Comparison of ENCODE assay signal across 8 cellular contexts in the genomic region with DNA sequence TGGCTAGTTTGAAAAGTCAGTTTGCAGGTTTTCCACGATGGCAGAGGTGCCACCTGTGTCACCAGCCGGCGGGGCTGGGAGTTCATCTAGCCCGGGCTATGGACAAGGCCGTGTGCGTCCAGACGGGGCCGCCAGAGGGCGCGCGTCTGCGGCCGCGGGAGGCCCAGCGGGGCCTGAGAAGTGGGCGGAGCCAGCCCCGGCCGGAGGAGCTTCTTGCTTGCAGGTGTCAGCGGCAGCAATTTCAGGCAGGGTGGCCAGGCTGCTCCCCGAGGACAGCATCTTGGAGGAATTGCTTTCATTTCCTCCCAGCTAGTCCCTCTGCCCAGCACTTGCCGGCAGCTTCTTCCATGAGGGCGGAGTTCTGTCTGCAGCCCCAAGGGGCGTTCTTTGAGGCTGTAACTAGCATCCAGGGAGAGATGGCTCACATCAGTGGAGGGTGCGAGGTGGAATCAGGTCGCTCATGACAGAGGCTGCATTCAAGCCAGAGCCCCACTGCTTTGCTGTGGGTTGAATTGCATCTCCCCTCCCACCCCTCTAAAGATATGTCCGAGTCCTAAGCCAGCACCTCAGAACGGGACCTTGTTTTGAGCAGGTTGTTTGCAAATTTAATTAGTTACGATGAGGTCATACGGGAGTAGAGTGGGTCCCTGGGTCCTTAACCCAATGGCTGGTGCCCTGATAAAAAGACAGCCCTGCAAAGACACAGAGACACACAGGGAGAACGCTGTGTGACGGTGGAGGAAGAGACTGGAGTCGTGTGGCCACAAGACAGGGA.
DNase-seq lines count a peak whose midpoint lies in the region; ATAC-seq and TF ChIP-seq lines count a peak whose summit lies in the region.

No MANE protein-coding gene starts in this region.

- H3K4me1 Mint-ChIP-seq in natural killer cell treated with Interleukin-12 subunit alpha and Interleukin-12 subunit beta and Interleukin-15 and Interleukin-18, amount 100 ng/mL, for 72 hours (ENCODE audit: low read depth in 2 of 2): peaks cover 13 to 15% of the 10 kb centered on the region in 2 donors
- peaks cover 11% of the 10 kb centered on the region for H3K4me1 Mint-ChIP-seq in stimulated activated memory B cell treated with anti-CD40 and anti-IgM and Interleukin-4, amounts not matched to agents 10 μg/mL and 1 μg/mL and 100 μg/mL, for 72 hours

- H3K36me3 Mint-ChIP-seq in natural killer cell treated with Interleukin-12 subunit alpha and Interleukin-12 subunit beta and Interleukin-15 and Interleukin-18, amount 100 ng/mL, for 72 hours: no peaks in the 10 kb centered on the region
- no peaks in the 10 kb centered on the region for H3K36me3 Mint-ChIP-seq in stimulated activated memory B cell treated with anti-CD40 and anti-IgM and Interleukin-4, amounts not matched to agents 10 μg/mL and 1 μg/mL and 100 μg/mL, for 72 hours

- H3K4me2 ChIP-seq in OCI-LY7 (ENCODE audit: low read length): peak overlapping the region; percentile 53

- H3K27ac ChIP-seq in OCI-LY7 (ENCODE audit: low read depth, low read length, poor library complexity, severe bottlenecking) (no peak overlapping the region), esophagus squamous epithelium (no peak overlapping the region)

- H3K4me3 ChIP-seq in OCI-LY7 (ENCODE audit: low read depth, low read length, poor library complexity, severe bottlenecking) (no peak overlapping the region), esophagus squamous epithelium (peak overlapping the region in 2 of 4 donors; percentile 22 to 39)

- no peak for TF ChIP-seq POLR2A in esophagus squamous epithelium (IDR thresholded peaks at IDR 0.05)

- DNase-seq in DMS114 treated with DMSO at 0.1 percent for 48 hours (lab: John Stamatoyannopoulos, UW; ENCODE audit: unreplicated experiment): peak; percentile 77
- peak in 66 of 76 experiments; percentile 4 to 76 (median 52) for DNase-seq in HUDEP-2 (lab: John Stamatoyannopoulos, UW; ENCODE audit: unreplicated experiment in 76 of 76)
- peak; percentile 82 for DNase-seq in OCI-LY7 (ENCODE audit: low spot score)
- peak; percentile 66 for DNase-seq in activated T-cell treated with anti-CD3 and anti-CD28 coated beads for 4 hours
- DNase-seq in esophagus squamous epithelium (lab: John Stamatoyannopoulos, UW): no peak
- DNase-seq in natural killer cell treated with Interleukin-12 subunit alpha and Interleukin-12 subunit beta and Interleukin-15 and Interleukin-18, amount 100 ng/mL, for 72 hours (ENCODE audit: low spot score): peak; percentile 91

- CTCF ChIA-PET in OCI-LY7 (lab: Charles Lee; ENCODE audit: unreplicated experiment): no interaction called here

- intact Hi-C loops in OCI-LY7 (cut with micrococcal nuclease; ENCODE audit: unreplicated experiment): no loop called here
- intact Hi-C loops in esophagus squamous epithelium (cut with DNase I): no loop called here

- no peaks in the 10 kb centered on the region for H3K9me2 ChIP-seq in OCI-LY7 (ENCODE audit: insufficient read depth, low read length)

- WGBS in esophagus squamous epithelium, 2 donors: 53 to 77% methylated on average over 5 to 12 of the region's 32 CpGs

- peak overlapping the region; percentile 81 for H3K4me3 Mint-ChIP-seq in natural killer cell treated with Interleukin-12 subunit alpha and Interleukin-12 subunit beta and Interleukin-15 and Interleukin-18, amount 100 ng/mL, for 72 hours
- peak overlapping the region; percentile 54 for H3K4me3 Mint-ChIP-seq in stimulated activated memory B cell treated with anti-CD40 and anti-IgM and Interleukin-4, amounts not matched to agents 10 μg/mL and 1 μg/mL and 100 μg/mL, for 72 hours

- no TSS peak for BruUV-seq in OCI-LY7 (replicated peaks; lab: Mats Ljungman, UMichigan)

- peak overlapping the region; percentile 64 to 83 for H3K27ac Mint-ChIP-seq in natural killer cell treated with Interleukin-12 subunit alpha and Interleukin-12 subunit beta and Interleukin-15 and Interleukin-18, amount 100 ng/mL, for 72 hours
- H3K27ac Mint-ChIP-seq in stimulated activated memory B cell treated with anti-CD40 and anti-IgM and Interleukin-4, amounts not matched to agents 10 μg/mL and 1 μg/mL and 100 μg/mL, for 72 hours: no peak overlapping the region

- H2AFZ ChIP-seq in OCI-LY7 (ENCODE audit: low read length): no peak overlapping the region

- H3K9me3 ChIP-seq in OCI-LY7 (ENCODE audit: low read length) (no peaks in the 10 kb centered on the region), esophagus squamous epithelium (no peaks in the 10 kb centered on the region)

- peaks cover 0 to 13% (median 0%) of the 10 kb centered on the region in 4 donors for H3K27me3 ChIP-seq in esophagus squamous epithelium

- H3K9me3 Mint-ChIP-seq in natural killer cell treated with Interleukin-12 subunit alpha and Interleukin-12 subunit beta and Interleukin-15 and Interleukin-18, amount 100 ng/mL, for 72 hours: no peaks in the 10 kb centered on the region
- no peaks in the 10 kb centered on the region for H3K9me3 Mint-ChIP-seq in stimulated activated memory B cell treated with anti-CD40 and anti-IgM and Interleukin-4, amounts not matched to agents 10 μg/mL and 1 μg/mL and 100 μg/mL, for 72 hours

- H3K36me3 ChIP-seq in OCI-LY7 (ENCODE audit: insufficient read depth, low read length) (no peaks in the 10 kb centered on the region), esophagus squamous epithelium (no peaks in the 10 kb centered on the region)

- H4K20me1 ChIP-seq in OCI-LY7 (ENCODE audit: insufficient read depth, low read length): no peaks in the 10 kb centered on the region

- TF ChIP-seq CTCF in OCI-LY7 (conservative IDR thresholded peaks at IDR 0.05; ENCODE audit: low read length): peak; percentile 94
- TF ChIP-seq CTCF in esophagus squamous epithelium (IDR thresholded peaks at IDR 0.05): peak; percentile 76 to 91 (median 87)

- ATAC-seq in GM21515 (IDR thresholded peaks at IDR 0.05; ENCODE audit: unreplicated experiment): peak; percentile 97
- peak; percentile 82 to 87 for ATAC-seq in natural killer cell treated with Interleukin-12 subunit alpha and Interleukin-12 subunit beta and Interleukin-15 and Interleukin-18, amount 100 ng/mL, for 72 hours
- peak; percentile 86 for ATAC-seq in stimulated activated memory B cell treated with anti-CD40 and anti-IgM and Interleukin-4, amounts not matched to agents 10 μg/mL and 1 μg/mL and 100 μg/mL, for 72 hours

- POLR2A ChIA-PET in OCI-LY7 (lab: Charles Lee): no interaction called here

- H3K4me1 ChIP-seq in OCI-LY7 (ENCODE audit: insufficient read depth, low read length, poor library complexity, severe bottlenecking) (no peaks in the 10 kb centered on the region), esophagus squamous epithelium (peaks cover 0 to 25% (median 5%) of the 10 kb centered on the region in 3 donors)

- H3K27me3 Mint-ChIP-seq in natural killer cell treated with Interleukin-12 subunit alpha and Interleukin-12 subunit beta and Interleukin-15 and Interleukin-18, amount 100 ng/mL, for 72 hours: no peaks in the 10 kb centered on the region
- peaks cover 81% of the 10 kb centered on the region for H3K27me3 Mint-ChIP-seq in stimulated activated memory B cell treated with anti-CD40 and anti-IgM and Interleukin-4, amounts not matched to agents 10 μg/mL and 1 μg/mL and 100 μg/mL, for 72 hours

- no peaks in the 10 kb centered on the region for H3K79me2 ChIP-seq in OCI-LY7 (ENCODE audit: insufficient read depth, low read depth, low read length)
